ENCODE assay signal across 8 cellular contexts in the genomic region with DNA sequence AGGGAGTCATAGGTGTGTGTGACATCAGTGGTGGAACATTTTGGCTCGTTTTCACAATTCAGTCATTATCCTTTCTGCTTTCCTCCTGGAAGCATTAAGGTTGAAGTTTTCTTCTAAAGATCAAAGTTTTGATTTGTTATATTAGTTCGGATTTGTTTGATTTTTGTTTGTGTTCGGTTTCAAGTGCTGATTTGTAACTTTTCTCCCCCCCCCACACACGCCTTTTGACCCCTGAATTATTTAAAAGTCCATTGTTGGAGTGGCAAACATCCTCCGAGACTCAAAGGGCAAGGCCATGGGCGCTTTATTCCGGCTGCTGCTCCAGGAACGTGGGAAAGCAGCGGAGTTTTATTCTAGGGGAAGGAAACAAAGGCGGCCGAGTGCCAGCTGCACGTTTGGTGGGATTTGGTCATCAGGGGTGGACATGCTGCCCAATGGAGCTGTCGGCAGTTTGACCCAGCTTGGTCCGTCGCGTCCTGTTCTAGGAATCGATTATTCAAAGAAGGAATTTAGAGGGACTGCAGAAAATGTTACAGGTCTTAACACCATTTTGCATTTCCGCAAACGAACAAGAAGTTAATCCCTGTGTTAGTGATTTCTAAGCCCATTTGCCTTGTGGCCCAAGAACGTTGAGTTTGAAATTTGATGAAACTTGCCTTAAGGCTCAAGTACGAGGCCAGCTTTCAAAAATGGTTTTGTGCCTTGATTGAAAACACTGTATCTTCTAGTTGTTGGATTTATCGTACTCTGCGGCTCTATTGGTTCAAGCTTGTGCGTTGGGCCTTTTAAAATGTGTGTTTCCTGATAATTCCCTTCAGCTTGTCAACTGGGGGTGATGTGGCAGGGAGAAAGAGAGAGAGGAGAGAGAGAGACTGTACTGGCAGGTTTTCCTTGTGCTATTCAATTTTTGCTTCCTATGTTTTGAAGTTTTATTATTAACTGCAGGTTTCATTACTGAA. TPM values are rescaled to one million over a fixed set of nuclear protein-coding genes. Genes with fewer than 3 reads are reported as not detected.
DNase-seq lines count a peak whose midpoint lies in the region; ATAC-seq and TF ChIP-seq lines count a peak whose summit lies in the region.

No MANE protein-coding gene starts in this region.

- peaks cover 4% of the 10 kb centered on the region for H3K79me2 ChIP-seq in parathyroid adenoma

- H3K4me3 ChIP-seq in BE2C (ENCODE audit: low read depth, low read length): peak overlapping the region; percentile 75
- peak overlapping the region; percentile 71 for H3K4me3 ChIP-seq in parathyroid adenoma (ENCODE audit: low read depth, low read length)

- H3K9me3 ChIP-seq in BE2C (no peaks in the 10 kb centered on the region), parathyroid adenoma (ENCODE audit: control insufficient read depth, low read length) (no peaks in the 10 kb centered on the region)

- H3K36me3 ChIP-seq in BE2C (no peaks in the 10 kb centered on the region), parathyroid adenoma (ENCODE audit: control insufficient read depth, insufficient read depth, low read length) (no peaks in the 10 kb centered on the region)

- H3K4me2 ChIP-seq in parathyroid adenoma (ENCODE audit: low read length): peak overlapping the region; percentile 66

- H3K27me3 ChIP-seq in BE2C (no peaks in the 10 kb centered on the region), parathyroid adenoma (ENCODE audit: control insufficient read depth, insufficient read depth, low read length) (no peaks in the 10 kb centered on the region)

- H2AFZ ChIP-seq in parathyroid adenoma: peak overlapping the region; percentile 89

- H3K9me3 Mint-ChIP-seq in activated T-cell treated with anti-CD3 and anti-CD28 coated beads, Interleukin-2, amount 50 U/mL, for 4 hours: no peaks in the 10 kb centered on the region
- H3K9me3 Mint-ChIP-seq in glutamatergic neuron (ENCODE audit: unreplicated experiment): peaks cover 5% of the 10 kb centered on the region

- no peaks in the 10 kb centered on the region; the same call in 1 of the 2 replicates for H3K4me1 ChIP-seq in BE2C
- no peaks in the 10 kb centered on the region for H3K4me1 ChIP-seq in parathyroid adenoma

- no peaks in the 10 kb centered on the region for H3K36me3 Mint-ChIP-seq in activated T-cell treated with anti-CD3 and anti-CD28 coated beads, Interleukin-2, amount 50 U/mL, for 4 hours (ENCODE audit: insufficient read depth)
- no peaks in the 10 kb centered on the region for H3K36me3 Mint-ChIP-seq in glutamatergic neuron (ENCODE audit: unreplicated experiment)

- H3K27ac ChIP-seq in parathyroid adenoma: peak overlapping the region; percentile 85

- DNase-seq in BE2C (peak; percentile 27), HK-2 (ENCODE audit: unreplicated experiment) (peak; percentile 32), glutamatergic neuron (peak; percentile 40), T1000 (lab: John Stamatoyannopoulos, UW) (no peak)
- no peak for DNase-seq in activated T-cell treated with anti-CD3 and anti-CD28 coated beads, Interleukin-2, amount 50 U/mL, for 4 hours

- no peak for TF ChIP-seq CTCF in BE2C (IDR thresholded peaks at IDR 0.05; ENCODE audit: low read depth, low read length)
- no peak for TF ChIP-seq CTCF in glutamatergic neuron (IDR thresholded peaks at IDR 0.05; ENCODE audit: partially characterized antibody, unreplicated experiment)
- TF ChIP-seq CTCF in parathyroid adenoma (IDR thresholded peaks at IDR 0.05): no peak

- H3K9ac ChIP-seq in parathyroid adenoma: no peak overlapping the region

- peaks cover 32% of the 10 kb centered on the region for H3K4me1 Mint-ChIP-seq in activated T-cell treated with anti-CD3 and anti-CD28 coated beads, Interleukin-2, amount 50 U/mL, for 4 hours (ENCODE audit: low read depth)
- peaks cover 12% of the 10 kb centered on the region for H3K4me1 Mint-ChIP-seq in glutamatergic neuron (ENCODE audit: low read depth, unreplicated experiment)

- no peak for ATAC-seq in activated T-cell treated with anti-CD3 and anti-CD28 coated beads, Interleukin-2, amount 50 U/mL, for 4 hours
- ATAC-seq in GM21717 (IDR thresholded peaks at IDR 0.05; ENCODE audit: unreplicated experiment): no peak
- no peak for ATAC-seq in GM19395 (IDR thresholded peaks at IDR 0.05; ENCODE audit: unreplicated experiment)

- H3K4me3 Mint-ChIP-seq in activated T-cell treated with anti-CD3 and anti-CD28 coated beads, Interleukin-2, amount 50 U/mL, for 4 hours: peak overlapping the region; percentile 86
- H3K4me3 Mint-ChIP-seq in glutamatergic neuron (ENCODE audit: unreplicated experiment): peak overlapping the region; percentile 97

- H3K27ac Mint-ChIP-seq in glutamatergic neuron (ENCODE audit: unreplicated experiment): peak overlapping the region; percentile 94

- H3K27me3 Mint-ChIP-seq in activated T-cell treated with anti-CD3 and anti-CD28 coated beads, Interleukin-2, amount 50 U/mL, for 4 hours (ENCODE audit: low read depth): no peaks in the 10 kb centered on the region
- H3K27me3 Mint-ChIP-seq in glutamatergic neuron (ENCODE audit: unreplicated experiment): peaks cover 8% of the 10 kb centered on the region

RNA-seq across cellular contexts. Expression of a gene that starts 0.6 kb away (rescaled TPM):
- polyA plus RNA-seq in BE2C (2012; ENCODE audit: insufficient read depth, insufficient read length, low read depth): 5.9 TPM
- 10 to 100 TPM; 10.0 to 13.2 (median 12.5) TPM for total RNA-seq in activated T-cell treated with anti-CD3 and anti-CD28 coated beads, Interleukin-2, amount 50 U/mL, for 4 hours
- total RNA-seq in glutamatergic neuron (ENCODE audit: unreplicated experiment): 7.6 TPM

Comparison
In these comparisons a context has a peak if more than half of its experiments do, and no peak if none do; other contexts are left out.
1. DNase-seq: peak in BE2C (single experiment), HK-2 (single experiment) and glutamatergic neuron (single experiment); none in activated T-cell treated with anti-CD3 and anti-CD28 coated beads, Interleukin-2, amount 50 U/mL, for 4 hours (single experiment) and T1000 (single experiment).